In the genomic region with DNA sequence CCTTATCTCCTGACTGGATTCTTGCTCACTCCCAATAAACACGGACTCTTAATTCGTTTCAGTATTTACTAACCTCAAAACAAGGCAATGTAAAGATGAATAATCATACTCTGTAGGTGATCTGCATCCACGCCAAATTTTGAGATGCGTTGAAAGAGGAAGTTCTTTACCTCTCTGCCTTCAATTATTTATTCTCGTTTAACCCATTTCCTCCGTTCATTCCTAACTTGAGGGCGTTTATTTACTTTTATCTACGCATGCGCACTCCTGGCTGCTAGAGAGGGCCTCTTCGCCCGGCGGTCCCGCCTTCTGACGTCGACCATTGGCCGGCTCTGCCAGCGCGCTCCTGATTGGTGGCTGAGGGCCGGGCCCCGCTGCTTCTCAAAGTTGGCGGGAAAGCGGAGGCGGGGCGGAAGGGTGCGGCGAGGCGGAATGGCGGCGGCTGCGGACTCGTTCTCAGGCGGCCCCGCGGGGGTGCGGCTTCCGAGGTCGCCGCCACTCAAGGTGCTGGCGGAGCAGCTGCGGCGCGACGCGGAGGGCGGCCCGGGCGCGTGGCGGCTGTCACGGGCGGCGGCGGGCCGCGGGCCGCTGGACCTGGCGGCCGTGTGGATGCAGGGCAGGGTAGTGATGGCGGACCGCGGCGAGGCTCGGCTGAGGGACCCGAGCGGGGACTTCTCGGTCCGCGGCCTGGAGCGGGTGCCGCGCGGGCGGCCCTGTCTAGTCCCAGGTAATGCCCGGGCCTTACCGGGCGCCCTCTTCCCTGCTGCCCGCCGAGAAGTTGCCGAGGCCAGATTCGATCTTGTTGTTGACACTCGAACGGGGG, we compare ENCODE assay signal across 8 cellular contexts. TPM values are rescaled to one million over a fixed set of nuclear protein-coding genes. Genes with fewer than 3 reads are reported as not detected.
DNase-seq lines count a peak whose midpoint lies in the region; ATAC-seq and TF ChIP-seq lines count a peak whose summit lies in the region.

RMI2 (plus strand) TSS at position 420 of the 823 bp plus-strand sequence; CDS start at position 433, 13 bp downstream.

- H4K5ac ChIP-seq in mesendoderm (ENCODE audit: low read length), result no peak within 1 kb of the TSS

- peak within 1 kb of the TSS; percentile 7 for H4K8ac ChIP-seq in mesendoderm (ENCODE audit: low read depth, low read length)

- peaks cover 27% of the 10 kb centered on the region for H3K79me1 ChIP-seq in mesendoderm (ENCODE audit: low read length)

- peak within 1 kb of the TSS; percentile 68 for H3K18ac ChIP-seq in mesendoderm (ENCODE audit: low read length)

- no peak within 1 kb of the TSS for H2AK5ac ChIP-seq in mesendoderm (ENCODE audit: low read length)

- H3K36me3 ChIP-seq in endodermal cell (ENCODE audit: control insufficient read depth, insufficient read depth, low read length) (no peaks in the 10 kb centered on the region), mesendoderm (ENCODE audit: control insufficient read depth, insufficient read depth, low read length) (no peaks in the 10 kb centered on the region)

- no peaks in the 10 kb centered on the region for H3K9me3 Mint-ChIP-seq in endodermal cell

- peak within 1 kb of the TSS; percentile 70 for H3K4me3 Mint-ChIP-seq in endodermal cell

- H3K4me3 ChIP-seq in endodermal cell (ENCODE audit: low read length) (peak within 1 kb of the TSS; percentile 97), mesendoderm (ENCODE audit: low read length) (peak within 1 kb of the TSS; percentile 71)

- peak; percentile 96 for ATAC-seq in GM21390 (IDR thresholded peaks at IDR 0.05; ENCODE audit: unreplicated experiment)

- H3K36me3 Mint-ChIP-seq in endodermal cell (ENCODE audit: low read depth), result peaks cover 13% of the 10 kb centered on the region

- peaks cover 24% of the 10 kb centered on the region for H3K4me1 Mint-ChIP-seq in endodermal cell

- in situ Hi-C loops in Caki2 (cut with HindIII; ENCODE audit: low pct_unique_long_range_greater_than_20kb, low sequenced_read_pairs), result no loop called here

- H3K27ac ChIP-seq in endodermal cell (ENCODE audit: low read depth, low read length) (no peak within 1 kb of the TSS), mesendoderm (ENCODE audit: low read depth, low read length) (peak within 1 kb of the TSS; percentile 27)

- H2BK5ac ChIP-seq in mesendoderm (ENCODE audit: low read length), result no peak within 1 kb of the TSS

- no peaks in the 10 kb centered on the region for H3K27me3 Mint-ChIP-seq in endodermal cell (ENCODE audit: insufficient read depth)

- no peak within 1 kb of the TSS for H2BK120ac ChIP-seq in mesendoderm (ENCODE audit: low read depth, low read length)

- peak within 1 kb of the TSS; percentile 83 for H3K56ac ChIP-seq in mesendoderm (ENCODE audit: low read length)

- 0 to 1% methylated on average over 60 to 82 of the region's 82 CpGs for WGBS in endodermal cell (ENCODE audit: insufficient coverage in 1 of 2, insufficient read length in 1 of 2), 2 experiments
- WGBS in mesendoderm (ENCODE audit: extremely low coverage, insufficient coverage, low lambda C conversion rate), result no CpG with 5 or more reads among the region's 82 CpGs

- peak within 1 kb of the TSS; percentile 62 for H3K9ac ChIP-seq in endodermal cell (ENCODE audit: extremely low read depth, low read length, poor library complexity, severe bottlenecking)
- H3K9ac ChIP-seq in mesendoderm (ENCODE audit: low read length), result peak within 1 kb of the TSS; percentile 84

- H2BK15ac ChIP-seq in mesendoderm (replicated peaks; ENCODE audit: low read depth), result no peak within 1 kb of the TSS

- H3K79me2 ChIP-seq in mesendoderm (ENCODE audit: control insufficient read depth, insufficient read depth, low read length), result peaks cover 30% of the 10 kb centered on the region

- DNase-seq in Caki2 (ENCODE audit: low read depth) (peak; percentile 93), HUDEP-2 (lab: John Stamatoyannopoulos, UW; ENCODE audit: unreplicated experiment in 76 of 76) (peak in 75 of 76 experiments; percentile 21 to 97 (median 93)), NOMO-1 treated with dmso at 0.1 percent for 144 hours (lab: John Stamatoyannopoulos, UW; ENCODE audit: unreplicated experiment) (peak; percentile 96), endodermal cell (peak; percentile 98), mesendoderm (peak; percentile 98)
- DNase-seq in activated CD8-positive, alpha-beta memory T cell treated with anti-CD3 and anti-CD28 coated beads for 4 hours (ENCODE audit: low read depth in 2 of 2), result peak; percentile 85 to 91
- DNase-seq in stimulated activated CD8-positive, alpha-beta memory T cell treated with anti-CD3 and anti-CD28 coated beads, Interleukin-15, amount 100 ng/mL, for 1 hour (ENCODE audit: low read depth), result peak; percentile 89

- H3K4me1 ChIP-seq in endodermal cell (ENCODE audit: control insufficient read depth, insufficient read depth, low read length) (peaks cover 3% of the 10 kb centered on the region), mesendoderm (ENCODE audit: control insufficient read depth, low read depth, low read length) (no peaks in the 10 kb centered on the region)

- no peaks in the 10 kb centered on the region for H3K9me3 ChIP-seq in endodermal cell (ENCODE audit: control insufficient read depth, low read length)

- TF ChIP-seq CTCF in endodermal cell (conservative IDR thresholded peaks at IDR 0.05), result no peak

- H3K4me2 ChIP-seq in mesendoderm (ENCODE audit: low read length), result peak within 1 kb of the TSS; percentile 89

- H3K23ac ChIP-seq in mesendoderm (ENCODE audit: low read length), result no peak within 1 kb of the TSS

- H3K4ac ChIP-seq in mesendoderm (ENCODE audit: low read depth, low read length), result peak within 1 kb of the TSS; percentile 23

- H3K27me3 ChIP-seq in endodermal cell (ENCODE audit: control insufficient read depth, insufficient read depth, low read length, poor library complexity, severe bottlenecking) (no peaks in the 10 kb centered on the region), mesendoderm (ENCODE audit: insufficient read depth, low read length, poor library complexity) (no peaks in the 10 kb centered on the region)

- H3K27ac Mint-ChIP-seq in endodermal cell, result peak within 1 kb of the TSS; percentile 88

RNA-seq across cellular contexts. Expression of gene RMI2, which starts in this region (rescaled TPM):
- total RNA-seq in Caki2 (2014; rRNA removed; shearing (Covaris generic); ENCODE audit: low replicate concordance), result 57.7 and 63.8 TPM in 2 replicates
- 10 to 100 TPM; 55.2 to 62.3 TPM for total RNA-seq in endodermal cell
- polyA plus RNA-seq in endodermal cell (2013, experiment 1 of 2), result 48.6 TPM
- 43.6 TPM for polyA plus RNA-seq in endodermal cell (2013, experiment 2 of 2)
- polyA plus RNA-seq in mesendoderm (2013, experiment 1 of 2), result 57.3 TPM
- 58.1 TPM for polyA plus RNA-seq in mesendoderm (2013, experiment 2 of 2)
